Comparison of ENCODE assay signal across 17 cellular contexts in genomic region chr6:22622390-22622789, GRCh38. TPM values are rescaled to one million over a fixed set of nuclear protein-coding genes. Genes with fewer than 3 reads are reported as not detected.
"Had no signal": no experiment of that assay in that cellular context is flagged by ENCODE, and none has a peak within 500 bp of the region (broad histone marks: within the 10 kb centered on the region; RNA-seq: fewer than 3 reads in every experiment).

No MANE protein-coding gene starts in this region.

- H3K27me3 Mint-ChIP-seq: activated B cell treated with CpG ODN at 0.5 μM for 24 hours; activated CD4-positive, alpha-beta T cell treated with anti-CD3 and anti-CD28 coated beads, Interleukin-2, amount 10 ng/mL, durations not matched to agents 24 days and 14 days; central memory CD8-positive, alpha-beta T cell had no signal

- FAIRE-seq: small intestine had no signal

- H3K27ac ChIP-seq: body of pancreas, esophagus muscularis mucosa, neutrophil had no signal

- H3K27ac Mint-ChIP-seq: activated B cell treated with CpG ODN at 0.5 μM for 24 hours; activated CD4-positive, alpha-beta T cell treated with anti-CD3 and anti-CD28 coated beads, Interleukin-2, amount 10 ng/mL, durations not matched to agents 24 days and 14 days; activated T-helper 2 cell treated with anti-CD3 and anti-CD28 coated beads, Interferon-gamma antibody, Interleukin-2, Interleukin-4, amounts not matched to agents 10 μg/mL and 5 μg/mL and 100 μg/mL, durations not matched to agents 14 hours and 24 hours and 36 hours; T-helper 1 cell treated with Interleukin-12 subunit alpha and Interleukin-12 subunit beta and Interleukin-4 antibody, amounts not matched to agents 30 μg/mL and 1 μg/mL, for 36 hours had no signal

- H3K4me1 ChIP-seq: body of pancreas, esophagus muscularis mucosa had no signal

- H3K36me3 ChIP-seq: esophagus muscularis mucosa, neutrophil had no signal

- H3K4me3 ChIP-seq: body of pancreas, esophagus muscularis mucosa had no signal

- H3K4me1 Mint-ChIP-seq: activated B cell treated with CpG ODN at 0.5 μM for 24 hours; activated CD4-positive, alpha-beta T cell treated with anti-CD3 and anti-CD28 coated beads, Interleukin-2, amount 10 ng/mL, durations not matched to agents 24 days and 14 days; central memory CD8-positive, alpha-beta T cell had no signal

- H3K27me3 ChIP-seq: body of pancreas, esophagus muscularis mucosa, neutrophil had no signal

- DNase-seq: activated B cell treated with CpG ODN at 0.5 μM for 24 hours; activated CD4-positive, alpha-beta T cell treated with anti-CD3 and anti-CD28 coated beads, Interleukin-2, amount 10 ng/mL, durations not matched to agents 24 days and 14 days; activated naive CD4-positive, alpha-beta T cell treated with anti-CD3 and anti-CD28 coated beads, Interleukin-2, amount 50 U/mL, for 16 hours; amniotic stem cell; body of pancreas; glutamatergic neuron; mesendoderm; small intestine; stimulated activated naive CD4-positive, alpha-beta T cell; substantia nigra; trophoblast cell had no signal

- H3K9me3 Mint-ChIP-seq: activated T-helper 2 cell treated with anti-CD3 and anti-CD28 coated beads, Interferon-gamma antibody, Interleukin-2, Interleukin-4, amounts not matched to agents 10 μg/mL and 5 μg/mL and 100 μg/mL, durations not matched to agents 14 hours and 24 hours and 36 hours; T-helper 1 cell treated with Interleukin-12 subunit alpha and Interleukin-12 subunit beta and Interleukin-4 antibody, amounts not matched to agents 30 μg/mL and 1 μg/mL, for 36 hours had no signal

- ATAC-seq: body of pancreas had no signal

- H3K9me3 ChIP-seq: body of pancreas, neutrophil had no signal

- H3K4me3 Mint-ChIP-seq: activated B cell treated with CpG ODN at 0.5 μM for 24 hours; activated CD4-positive, alpha-beta T cell treated with anti-CD3 and anti-CD28 coated beads, Interleukin-2, amount 10 ng/mL, durations not matched to agents 24 days and 14 days; central memory CD8-positive, alpha-beta T cell; T-helper 1 cell treated with Interleukin-12 subunit alpha and Interleukin-12 subunit beta and Interleukin-4 antibody, amounts not matched to agents 30 μg/mL and 1 μg/mL, for 36 hours had no signal

RNA-seq across cellular contexts. Expression of gene HDGFL1, which starts 53.0 kb away (rescaled TPM):
- total RNA-seq: activated B cell treated with CpG ODN at 0.5 μM for 24 hours; activated CD4-positive, alpha-beta T cell treated with anti-CD3 and anti-CD28 coated beads, Interleukin-2, amount 10 ng/mL, durations not matched to agents 24 days and 14 days; activated T-helper 2 cell treated with anti-CD3 and anti-CD28 coated beads, Interferon-gamma antibody, Interleukin-2, Interleukin-4, amounts not matched to agents 10 μg/mL and 5 μg/mL and 100 μg/mL, durations not matched to agents 14 hours and 24 hours and 36 hours; body of pancreas; esophagus muscularis mucosa; fibroblast of villous mesenchyme had no signal
- polyA plus RNA-seq: small intestine had no signal
